ENCODE assay signal across 1 cellular context in the genomic region with DNA sequence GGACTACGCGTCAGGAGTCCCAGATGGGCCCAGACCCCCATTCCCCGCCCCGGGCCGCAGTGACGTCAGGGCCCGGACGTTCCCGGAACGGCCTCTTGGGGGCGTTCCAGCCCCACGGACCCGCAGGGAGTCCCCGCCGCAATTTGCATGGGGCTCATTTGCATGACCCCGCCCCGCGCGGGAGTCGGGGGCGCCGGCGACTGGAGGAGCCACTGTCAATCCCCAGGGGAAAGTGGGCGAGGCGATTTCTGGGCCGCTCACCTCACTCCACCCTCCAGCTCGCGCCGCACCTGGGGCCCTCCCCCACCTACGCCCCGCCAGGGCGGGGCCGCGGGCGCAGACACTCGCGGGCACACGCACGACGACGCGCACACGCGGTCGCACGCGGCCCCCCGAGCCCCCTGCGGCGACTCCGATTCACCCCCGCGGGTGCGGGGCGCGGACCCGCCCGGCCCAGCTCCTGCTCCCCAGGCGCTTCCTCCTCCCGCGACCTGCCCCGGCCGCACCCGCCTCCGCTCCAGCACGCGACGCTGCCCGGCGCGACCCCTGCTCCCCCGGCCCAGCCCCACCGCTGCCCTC.
TF ChIP-seq lines count a peak whose summit lies in the region.

No MANE protein-coding gene starts in this region.

TF ChIP-seq in H1, 55 proteins besides CTCF, POLR2A, EP300 and RAD21:
- peak; percentile 56; the same call in 1 of the 2 replicates for TF ChIP-seq POLR2AphosphoS5 (IDR thresholded peaks at IDR 0.05; ENCODE audit: low read depth, low read length)
- TF ChIP-seq, protein P1, sequence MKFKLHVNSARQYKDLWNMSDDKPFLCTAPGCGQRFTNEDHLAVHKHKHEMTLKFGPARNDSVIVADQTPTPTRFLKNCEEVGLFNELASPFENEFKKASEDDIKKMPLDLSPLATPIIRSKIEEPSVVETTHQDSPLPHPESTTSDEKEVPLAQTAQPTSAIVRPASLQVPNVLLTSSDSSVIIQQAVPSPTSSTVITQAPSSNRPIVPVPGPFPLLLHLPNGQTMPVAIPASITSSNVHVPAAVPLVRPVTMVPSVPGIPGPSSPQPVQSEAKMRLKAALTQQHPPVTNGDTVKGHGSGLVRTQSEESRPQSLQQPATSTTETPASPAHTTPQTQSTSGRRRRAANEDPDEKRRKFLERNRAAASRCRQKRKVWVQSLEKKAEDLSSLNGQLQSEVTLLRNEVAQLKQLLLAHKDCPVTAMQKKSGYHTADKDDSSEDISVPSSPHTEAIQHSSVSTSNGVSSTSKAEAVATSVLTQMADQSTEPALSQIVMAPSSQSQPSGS (IDR thresholded peaks at IDR 0.05; ENCODE audit: low read length), result peak; percentile 87; the same call in 1 of the 2 replicates
- TF ChIP-seq FOSL1 (IDR thresholded peaks at IDR 0.05; ENCODE audit: insufficient read depth, low read depth, low read length), result no peak
- TF ChIP-seq SIN3A (conservative IDR thresholded peaks at IDR 0.05 in 1 of 2, IDR thresholded peaks at IDR 0.05 in 1 of 2; ENCODE audit: low read depth in 1 of 2, low read length in 2 of 2), result no peak
- 0 out of 2 replicates have a peak, but pooled peaks have one; percentile 42 for TF ChIP-seq SP4 (IDR thresholded peaks at IDR 0.05; ENCODE audit: low read length)
- no peak for TF ChIP-seq SRF (IDR thresholded peaks at IDR 0.05; ENCODE audit: low read depth, low read length)
- TF ChIP-seq ASH2L (IDR thresholded peaks at IDR 0.05; ENCODE audit: low read length), result no peak
- no peak for TF ChIP-seq NRF1 (IDR thresholded peaks at IDR 0.05; ENCODE audit: low read depth, low read length)
- peak; percentile 59; the same call in 1 of the 2 replicates for TF ChIP-seq RBBP5 (IDR thresholded peaks at IDR 0.05; ENCODE audit: borderline replicate concordance, low read depth, low read length)
- 0 out of 2 replicates have a peak, but pooled peaks have one; percentile 37 for TF ChIP-seq CHD2 (IDR thresholded peaks at IDR 0.05; ENCODE audit: low read length)
- TF ChIP-seq TBP (IDR thresholded peaks at IDR 0.05; ENCODE audit: low read depth, low read length), result no peak
- TF ChIP-seq, protein P2, sequence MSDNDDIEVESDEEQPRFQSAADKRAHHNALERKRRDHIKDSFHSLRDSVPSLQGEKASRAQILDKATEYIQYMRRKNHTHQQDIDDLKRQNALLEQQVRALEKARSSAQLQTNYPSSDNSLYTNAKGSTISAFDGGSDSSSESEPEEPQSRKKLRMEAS (IDR thresholded peaks at IDR 0.05), result peak; percentile 50; the same call in 1 of the 2 replicates
- TF ChIP-seq, protein P3, sequence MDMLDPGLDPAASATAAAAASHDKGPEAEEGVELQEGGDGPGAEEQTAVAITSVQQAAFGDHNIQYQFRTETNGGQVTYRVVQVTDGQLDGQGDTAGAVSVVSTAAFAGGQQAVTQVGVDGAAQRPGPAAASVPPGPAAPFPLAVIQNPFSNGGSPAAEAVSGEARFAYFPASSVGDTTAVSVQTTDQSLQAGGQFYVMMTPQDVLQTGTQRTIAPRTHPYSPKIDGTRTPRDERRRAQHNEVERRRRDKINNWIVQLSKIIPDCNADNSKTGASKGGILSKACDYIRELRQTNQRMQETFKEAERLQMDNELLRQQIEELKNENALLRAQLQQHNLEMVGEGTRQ (IDR thresholded peaks at IDR 0.05; ENCODE audit: low read length), result no peak
- peak; percentile 55; the same call in 1 of the 2 replicates for TF ChIP-seq BACH1 (IDR thresholded peaks at IDR 0.05; ENCODE audit: low read length)
- TF ChIP-seq TCF12 (IDR thresholded peaks at IDR 0.05; ENCODE audit: low read depth, low read length), result peak; percentile 45; the same call in 1 of the 2 replicates
- TF ChIP-seq CHD1 (IDR thresholded peaks at IDR 0.05; ENCODE audit: low read depth, low read length), result no peak
- TF ChIP-seq SUZ12 (IDR thresholded peaks at IDR 0.05; ENCODE audit: low read length), result no peak
- no peak for TF ChIP-seq SIRT6 (IDR thresholded peaks at IDR 0.05; ENCODE audit: low read length)
- TF ChIP-seq YY1 (IDR thresholded peaks at IDR 0.05; ENCODE audit: low read depth, low read length), result peak; percentile 65; the same call in 1 of the 2 replicates
- TF ChIP-seq TAF7 (optimal IDR thresholded peaks at IDR 0.05; ENCODE audit: borderline replicate concordance, low read depth, low read length), result no peak
- 0 out of 2 replicates have a peak, but pooled peaks have one; percentile 34 for TF ChIP-seq PHF8 (conservative IDR thresholded peaks at IDR 0.05; ENCODE audit: low read depth, low read length)
- peak; percentile 38 for TF ChIP-seq KDM4A (IDR thresholded peaks at IDR 0.05; ENCODE audit: low read depth, low read length, severe bottlenecking)
- no peak for TF ChIP-seq SAP30 (IDR thresholded peaks at IDR 0.05; ENCODE audit: insufficient read depth, insufficient replicate concordance, low read length)
- TF ChIP-seq KDM1A (IDR thresholded peaks at IDR 0.05; ENCODE audit: borderline replicate concordance, low read length), result no peak
- TF ChIP-seq SP1 (IDR thresholded peaks at IDR 0.05; ENCODE audit: low read depth, low read length), result peak; percentile 85
- no peak for TF ChIP-seq CEBPB (IDR thresholded peaks at IDR 0.05; ENCODE audit: low read depth, low read length)
- peak; percentile 79 for TF ChIP-seq JUND (IDR thresholded peaks at IDR 0.05; ENCODE audit: low read length)
- TF ChIP-seq SIX5 (IDR thresholded peaks at IDR 0.05; ENCODE audit: low read depth, low read length), result no peak
- no peak for TF ChIP-seq GTF2F1 (IDR thresholded peaks at IDR 0.05; ENCODE audit: borderline replicate concordance, low read depth, low read length)
- no peak for TF ChIP-seq GABPA (IDR thresholded peaks at IDR 0.05; ENCODE audit: borderline replicate concordance, insufficient read depth, low read length)
- TF ChIP-seq RNF2 (IDR thresholded peaks at IDR 0.05; ENCODE audit: borderline replicate concordance, low read depth, low read length, missing control alignments, poor library complexity, severe bottlenecking), result no peak
- TF ChIP-seq SP2 (IDR thresholded peaks at IDR 0.05; ENCODE audit: low read length), result peak; percentile 18; the same call in 1 of the 2 replicates
- TF ChIP-seq, protein P4, sequence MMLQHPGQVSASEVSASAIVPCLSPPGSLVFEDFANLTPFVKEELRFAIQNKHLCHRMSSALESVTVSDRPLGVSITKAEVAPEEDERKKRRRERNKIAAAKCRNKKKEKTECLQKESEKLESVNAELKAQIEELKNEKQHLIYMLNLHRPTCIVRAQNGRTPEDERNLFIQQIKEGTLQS (IDR thresholded peaks at IDR 0.05; ENCODE audit: insufficient read depth, low read depth, low read length), result 0 out of 2 replicates have a peak, but pooled peaks have one; percentile 10
- TF ChIP-seq TAF1 (IDR thresholded peaks at IDR 0.05; ENCODE audit: low read depth, low read length), result 0 out of 2 replicates have a peak, but pooled peaks have one; percentile 29
- no peak for TF ChIP-seq RXRA (IDR thresholded peaks at IDR 0.05; ENCODE audit: insufficient read depth, low read depth, low read length)
- TF ChIP-seq CREB1 (IDR thresholded peaks at IDR 0.05), result peak; percentile 92
- no peak for TF ChIP-seq POU5F1 (IDR thresholded peaks at IDR 0.05; ENCODE audit: low read depth, low read length)
